In the genomic region with DNA sequence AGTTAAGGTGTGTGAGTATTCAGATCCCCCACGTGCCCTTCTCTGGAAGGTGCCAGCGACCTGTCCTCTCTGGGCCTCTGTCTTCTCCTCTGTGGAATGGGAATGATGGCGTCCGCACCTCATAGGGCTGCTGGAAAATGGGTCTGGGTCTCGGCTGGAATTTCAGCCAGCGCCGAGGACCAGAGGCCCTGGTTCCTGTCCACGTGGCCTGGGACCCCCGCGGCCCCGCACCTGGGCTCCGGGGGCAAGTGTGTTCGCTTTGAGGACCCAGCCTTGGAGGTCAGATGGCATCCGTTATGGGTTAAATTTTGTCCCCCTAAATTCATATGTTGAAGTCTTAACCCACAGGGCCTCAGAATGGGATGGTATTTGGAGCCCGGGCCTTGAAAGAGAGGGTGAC, we compare ENCODE assay signal across 7 cellular contexts.
"Had no signal": no experiment of that assay in that cellular context is flagged by ENCODE, and none has a peak within 500 bp of the region (broad histone marks: within the 10 kb centered on the region; RNA-seq: fewer than 3 reads in every experiment).

No MANE protein-coding gene starts in this region.

- H3K9me3 ChIP-seq: HAP-1 had no signal

- DNase-seq: HFFc6, KBM-7 had no signal

- H3K27ac Mint-ChIP-seq: GM23338, HFFc6, IgD-negative memory B cell had no signal

- H3K27ac ChIP-seq: HL-60 had no signal

- H3K4me3 Mint-ChIP-seq: GM23338, HFFc6, IgD-negative memory B cell had no signal

- H3K4me2 ChIP-seq: GM23338 had no signal

- H3K36me3 Mint-ChIP-seq: IgD-negative memory B cell had no signal

- H3K9me3 Mint-ChIP-seq: GM23338, HFFc6, IgD-negative memory B cell had no signal

- H3K4me1 ChIP-seq: HAP-1 had no signal

- H2AFZ ChIP-seq: GM23338 had no signal

- H3K4me3 ChIP-seq: GM23338, HAP-1 had no signal

- ATAC-seq: GM23338, HCT116 had no signal

- H3K4me1 Mint-ChIP-seq: IgD-negative memory B cell had no signal

- H3K36me3 ChIP-seq: HAP-1 had no signal
